Comparison of ENCODE assay signal across 12 cellular contexts in genomic region chr22:41352058-41352457, GRCh38. TPM values are rescaled to one million over a fixed set of nuclear protein-coding genes. Genes with fewer than 3 reads are reported as not detected.
DNase-seq lines count a peak whose midpoint lies in the region; ATAC-seq, FAIRE-seq and TF ChIP-seq lines count a peak whose summit lies in the region.
"Had no signal": no experiment of that assay in that cellular context is flagged by ENCODE, and none has a peak within 500 bp of the region (broad histone marks: within the 10 kb centered on the region; RNA-seq: fewer than 3 reads in every experiment).

No MANE protein-coding gene starts in this region.

- CTCF ChIA-PET in AG04449 (lab: Yijun Ruan, JAX) = no interaction called here

- ATAC-seq in sciatic nerve = no peak
- ATAC-seq: naive thymus-derived CD8-positive, alpha-beta T cell had no signal

- TF ChIP-seq CTCF in AG04449 (IDR thresholded peaks at IDR 0.05; ENCODE audit: insufficient read depth, low read length, missing control alignments) (no peak), cardiac fibroblast (IDR thresholded peaks at IDR 0.05; ENCODE audit: low read depth, low read length) (no peak)

- no peak for FAIRE-seq in GM12892 (lab: Jason Lieb, UNC)

- no peak for TF ChIP-seq POLR2A in GM12892 (IDR thresholded peaks at IDR 0.05; ENCODE audit: low read depth, low read length)

- H3K4me3 ChIP-seq in AG04449 (ENCODE audit: low read depth, low read length) (no peak overlapping the region), cardiac fibroblast (replicated peaks in 1 of 2; ENCODE audit: low read depth in 2 of 2, low read length in 2 of 2) (no peak overlapping the region)
- H3K4me3 ChIP-seq: vagina had no signal

- POLR2A ChIA-PET in AG04449 (lab: Yijun Ruan, JAX) = interaction anchor here (0.6 kb wide), 1 partner anchor 72 kb away, joined by 3 read pairs; no protein-coding TSS in a partner anchor

- DNase-seq in AG04449 (ENCODE audit: low read depth, low spot score) = peak; percentile 16
- peak; percentile 10 for DNase-seq in HK-2 (ENCODE audit: unreplicated experiment)
- DNase-seq in cardiac fibroblast (ENCODE audit: low read depth in 2 of 2) = peak; percentile 47 to 73
- DNase-seq in kidney tubule cell (ENCODE audit: low spot score) = peak; percentile 85
- no peak for DNase-seq in GM12892 (ENCODE audit: insufficient read length)
- no peak for DNase-seq in ecto neural progenitor cell (ENCODE audit: low spot score)
- DNase-seq in sciatic nerve (ENCODE audit: low spot score) = no peak
- no peak for DNase-seq in superior temporal gyrus (ENCODE audit: extremely low spot score)
- DNase-seq: naive thymus-derived CD8-positive, alpha-beta T cell; NCI-H2081 treated with DMSO at 0.1 percent for 48 hours; T-helper 2 cell had no signal

- intact Hi-C loops in sciatic nerve (cut with DNase I) = no loop called here

RNA-seq across cellular contexts. Expression of gene TEF, which starts 29.7 kb away (rescaled TPM):
- polyA plus RNA-seq in GM12892 (2012; ENCODE audit: missing spikeins) = 1.8 TPM
- 36.5 TPM for total RNA-seq in sciatic nerve

RNA-seq across cellular contexts. Expression of gene ZC3H7B, which starts 50.7 kb away (rescaled TPM):
- 19.3 TPM for polyA plus RNA-seq in GM12892 (2012; ENCODE audit: missing spikeins)
- 72.6 TPM for total RNA-seq in sciatic nerve

Comparison
In these comparisons a context has a peak if more than half of its experiments do, and no peak if none do; other contexts are left out.
1. DNase-seq: peak in AG04449 (single experiment), HK-2 (single experiment), cardiac fibroblast (2 of 2) and kidney tubule cell (single experiment); none in GM12892 (single experiment), ecto neural progenitor cell (single experiment), sciatic nerve (single experiment) and superior temporal gyrus (single experiment).